In the genomic region with DNA sequence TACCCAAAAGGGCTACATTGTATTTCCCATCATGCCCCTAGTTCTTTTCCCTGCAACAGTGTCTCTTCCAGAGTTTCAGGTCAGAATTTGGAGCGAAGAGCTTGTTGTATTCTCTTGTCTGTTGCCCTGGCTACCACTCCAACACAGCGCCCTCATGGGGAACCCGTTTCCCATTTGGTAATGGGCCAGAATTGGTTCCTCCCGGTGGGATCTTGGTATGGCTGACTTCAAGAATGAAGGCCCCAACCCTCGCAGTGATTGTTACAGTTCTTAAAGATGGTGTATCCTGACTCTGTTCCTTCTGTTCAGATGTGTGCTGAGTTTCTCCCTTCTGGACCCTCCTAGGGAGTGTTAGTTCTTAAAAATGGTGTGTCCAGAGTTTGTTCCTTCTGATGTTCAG, we compare ENCODE assay signal across 6 cellular contexts.
"Had no signal": no experiment of that assay in that cellular context is flagged by ENCODE, and none has a peak within 500 bp of the region (broad histone marks: within the 10 kb centered on the region; RNA-seq: fewer than 3 reads in every experiment).

No MANE protein-coding gene starts in this region.

- DNase-seq: IMR-90, KBM-7, KG1 had no signal

- FAIRE-seq: HepG2, HTR-8/SVneo had no signal

- ATAC-seq: HepG2 had no signal

- H3K27ac ChIP-seq: HL-60 had no signal
